ENCODE assay signal across 13 cellular contexts in genomic region chr18:22194151-22194598, GRCh38. TPM values are rescaled to one million over a fixed set of nuclear protein-coding genes. Genes with fewer than 3 reads are reported as not detected.
DNase-seq lines count a peak whose midpoint lies in the region; ATAC-seq, FAIRE-seq and TF ChIP-seq lines count a peak whose summit lies in the region.
"Had no signal": no experiment of that assay in that cellular context is flagged by ENCODE, and none has a peak within 500 bp of the region (broad histone marks: within the 10 kb centered on the region; RNA-seq: fewer than 3 reads in every experiment).

No MANE protein-coding gene starts in this region.

- WGBS in right cardiac atrium, result 33% methylated on average over 7 of the region's 7 CpGs

- FAIRE-seq in astrocyte (lab: Jason Lieb, UNC), result no peak

- peaks cover 7% of the 10 kb centered on the region for H3K27me3 Mint-ChIP-seq in astrocyte (ENCODE audit: low read depth, unreplicated experiment)
- H3K27me3 Mint-ChIP-seq in HFFc6 (ENCODE audit: insufficient read depth), result peaks cover 24% of the 10 kb centered on the region; the same call in 1 of the 2 replicates

- H3K36me3 ChIP-seq in astrocyte (ENCODE audit: insufficient read depth, low read length), result peaks cover 21% of the 10 kb centered on the region
- H3K36me3 ChIP-seq in osteoblast (ENCODE audit: insufficient read depth, low read length), result peaks cover 50% of the 10 kb centered on the region

- POLR2A ChIA-PET in RWPE1 (lab: Yijun Ruan, JAX; ENCODE audit: low non-redundant PET), result no interaction called here

- H3K4me2 ChIP-seq in astrocyte (ENCODE audit: low read length), result peak overlapping the region; percentile 69
- H3K4me2 ChIP-seq in osteoblast (ENCODE audit: insufficient read depth, low read length), result no peak overlapping the region

- no peak for TF ChIP-seq CTCF in astrocyte (IDR thresholded peaks at IDR 0.05; ENCODE audit: insufficient read depth, low read depth, low read length)
- no peak for TF ChIP-seq CTCF in osteoblast (IDR thresholded peaks at IDR 0.05; ENCODE audit: extremely low read depth, low read depth, low read length)
- no peak for TF ChIP-seq CTCF in HFFc6 (IDR thresholded peaks at IDR 0.05)
- no peak for TF ChIP-seq CTCF in RWPE1 (conservative IDR thresholded peaks at IDR 0.05; ENCODE audit: low read depth)

- H3K27ac Mint-ChIP-seq in astrocyte (ENCODE audit: unreplicated experiment) (no peak overlapping the region), HFFc6 (no peak overlapping the region)

- intact Hi-C loops in right cardiac atrium (cut with DNase I), result loop anchor here in 2 of 4 donors (5.0 to 10.0 kb wide), 2 partner anchors 73 to 261 kb away; no protein-coding TSS in a partner anchor

- H3K4me3 ChIP-seq in astrocyte (ENCODE audit: insufficient read depth, low read depth, low read length) (no peak overlapping the region), right cardiac atrium (ENCODE audit: low read length) (no peak overlapping the region), osteoblast (ENCODE audit: insufficient read depth, low read length) (no peak overlapping the region)

- H3K4me1 ChIP-seq in astrocyte (ENCODE audit: insufficient read depth, low read length) (peaks cover 40% of the 10 kb centered on the region), right cardiac atrium (ENCODE audit: control insufficient read depth, insufficient read depth, low read length) (peaks cover 17% of the 10 kb centered on the region), osteoblast (ENCODE audit: insufficient read depth, low read length) (peaks cover 25% of the 10 kb centered on the region)

- H2AFZ ChIP-seq in astrocyte (ENCODE audit: low read depth, low read length), result no peak overlapping the region
- no peak overlapping the region for H2AFZ ChIP-seq in osteoblast (ENCODE audit: low read length)

- peak overlapping the region; percentile 52 for H3K9ac ChIP-seq in astrocyte (ENCODE audit: low read length)

- no peaks in the 10 kb centered on the region for H3K9me3 ChIP-seq in astrocyte (ENCODE audit: insufficient read depth, low read depth, low read length)
- no peaks in the 10 kb centered on the region for H3K9me3 ChIP-seq in right cardiac atrium (ENCODE audit: control insufficient read depth, low read length)
- H3K9me3 ChIP-seq in osteoblast (ENCODE audit: low read depth, low read length), result no peaks in the 10 kb centered on the region

- H3K79me2 ChIP-seq in astrocyte (ENCODE audit: insufficient read depth, low read length) (peaks cover 68% of the 10 kb centered on the region), osteoblast (ENCODE audit: insufficient read depth, low read length) (peaks cover 37% of the 10 kb centered on the region)

- H3K4me1 Mint-ChIP-seq in astrocyte (ENCODE audit: low read depth, unreplicated experiment) (peaks cover 13% of the 10 kb centered on the region), HFFc6 (ENCODE audit: low read depth) (peaks cover 11% of the 10 kb centered on the region)

- DNase-seq in ELF-1 (ENCODE audit: low read depth, low spot score) (peak; percentile 90), astrocyte (ENCODE audit: low read depth) (no peak), right cardiac atrium (peak; percentile 66 to 82 (median 79)), osteoblast (ENCODE audit: insufficient read length, low spot score, missing footprints) (peak; percentile 72), HFFc6 (no peak), activated T-cell treated with anti-CD3 and anti-CD28 coated beads for 4 hours (no peak), RWPE1 (ENCODE audit: low spot score) (no peak)
- no peak for DNase-seq in activated CD8-positive, alpha-beta memory T cell treated with anti-CD3 and anti-CD28 coated beads, Interleukin-2, amount 50 U/mL, for 48 hours
- DNase-seq: DMS79, NCI-H1694, occipital lobe, substantia nigra, T-helper 1 cell had no signal

- H3K9me3 Mint-ChIP-seq in astrocyte (ENCODE audit: unreplicated experiment), result no peaks in the 10 kb centered on the region
- no peaks in the 10 kb centered on the region for H3K9me3 Mint-ChIP-seq in HFFc6

- H4K20me1 ChIP-seq in astrocyte (ENCODE audit: insufficient read depth, low read length) (peaks cover 86% of the 10 kb centered on the region), osteoblast (ENCODE audit: insufficient read depth, low read length) (peaks cover 39% of the 10 kb centered on the region)

- H3K36me3 Mint-ChIP-seq in astrocyte (ENCODE audit: low read depth, unreplicated experiment), result peaks cover 12% of the 10 kb centered on the region
- no peaks in the 10 kb centered on the region for H3K36me3 Mint-ChIP-seq in HFFc6 (ENCODE audit: low read depth)

- CTCF ChIA-PET in RWPE1 (lab: Yijun Ruan, JAX), result no interaction called here

- no peak overlapping the region for H3K4me3 Mint-ChIP-seq in astrocyte (ENCODE audit: unreplicated experiment)
- no peak overlapping the region for H3K4me3 Mint-ChIP-seq in HFFc6

- peak overlapping the region; percentile 55 for H3K27ac ChIP-seq in astrocyte (ENCODE audit: low read depth, low read length)
- peak overlapping the region; percentile 92 for H3K27ac ChIP-seq in right cardiac atrium (ENCODE audit: low read length)
- H3K27ac ChIP-seq in osteoblast (ENCODE audit: low read depth, low read length), result no peak overlapping the region
- no peak overlapping the region for H3K27ac ChIP-seq in RWPE1

- H3K27me3 ChIP-seq in astrocyte (ENCODE audit: insufficient read depth, low read length) (no peaks in the 10 kb centered on the region), right cardiac atrium (ENCODE audit: control insufficient read depth, insufficient read depth) (no peaks in the 10 kb centered on the region), osteoblast (ENCODE audit: insufficient read depth, low read length) (no peaks in the 10 kb centered on the region)

- ATAC-seq in right cardiac atrium, result peak; percentile 73 to 88

RNA-seq across cellular contexts. Expression of gene GATA6, which starts 24.8 kb away (rescaled TPM):
- total RNA-seq in astrocyte (9.4 and 10.9 TPM in 2 replicates), right cardiac atrium (10 to 100 TPM; 63.2 to 85.8 (median 77.9) TPM), osteoblast (10.9 and 16.6 TPM in 2 replicates)
- polyA plus RNA-seq in right cardiac atrium, result 52.4 TPM
- 1 to 10 TPM in 4 of 6 experiments, under 1 TPM in 2; 0.28 to 1.8 (median 1.5) TPM for total RNA-seq in HFFc6 (2021; fragmentation: NEBNext Ultra II Directional; extraction: Animal tissue kit (Norgen Biotek cat#: 25700))

Comparison
In these comparisons a context has a peak if more than half of its experiments do, and no peak if none do; other contexts are left out.
1. DNase-seq: peak in ELF-1 (single experiment), right cardiac atrium (3 of 3) and osteoblast (single experiment); none in astrocyte (single experiment), HFFc6 (single experiment), activated T-cell treated with anti-CD3 and anti-CD28 coated beads for 4 hours (single experiment), activated CD8-positive, alpha-beta memory T cell treated with anti-CD3 and anti-CD28 coated beads, Interleukin-2, amount 50 U/mL, for 48 hours (single experiment) and RWPE1 (single experiment).
2. H3K27ac ChIP-seq: peak in astrocyte (single experiment) and right cardiac atrium (single experiment); none in osteoblast (single experiment) and RWPE1 (single experiment).